In the genomic region with DNA sequence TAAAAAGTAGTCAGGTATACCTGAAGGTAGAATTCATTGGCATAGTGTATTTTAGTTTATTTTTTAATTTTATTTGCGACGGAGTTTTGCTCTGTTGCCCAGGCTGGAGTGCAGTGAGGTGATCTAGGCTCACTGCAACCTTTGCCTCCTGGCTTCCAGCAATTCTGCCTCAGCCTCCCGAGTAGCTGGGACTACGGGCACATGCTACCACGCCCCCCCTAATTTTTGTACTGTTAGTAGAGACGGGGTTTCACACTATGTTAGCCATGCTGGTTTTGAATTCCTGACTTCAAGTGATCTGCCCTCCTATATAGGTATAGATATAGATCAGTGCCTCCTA, we compare ENCODE assay signal across 9 cellular contexts.
DNase-seq lines count a peak whose midpoint lies in the region; ATAC-seq and TF ChIP-seq lines count a peak whose summit lies in the region.
"Had no signal": no experiment of that assay in that cellular context is flagged by ENCODE, and none has a peak within 500 bp of the region (broad histone marks: within the 10 kb centered on the region; RNA-seq: fewer than 3 reads in every experiment).

No MANE protein-coding gene starts in this region.

- ATAC-seq in activated CD4-positive, alpha-beta T cell treated with anti-CD3 and anti-CD28 coated beads for 36 hours: no peak
- no peak for ATAC-seq in esophagus mucosa

- peak overlapping the region; percentile 92 for H3K9ac ChIP-seq in OCI-LY1 (ENCODE audit: low read length)

- DNase-seq in activated CD4-positive, alpha-beta T cell treated with anti-CD3 and anti-CD28 coated beads for 36 hours: peak; percentile 26
- no peak for DNase-seq in activated CD4-positive, alpha-beta T cell treated with anti-CD3 and anti-CD28 coated beads for 48 hours
- DNase-seq in epithelial cell of proximal tubule (ENCODE audit: low read depth) (no peak), GM19240 (ENCODE audit: insufficient read length, low spot score) (no peak), NCI-H526 (lab: John Stamatoyannopoulos, UW) (no peak)
- DNase-seq: NCI-H187 had no signal

- H2AFZ ChIP-seq in OCI-LY1 (ENCODE audit: low read length): no peak overlapping the region

- H3K27ac ChIP-seq in OCI-LY1 (ENCODE audit: low read depth, low read length, poor library complexity, severe bottlenecking) (peak overlapping the region; percentile 99), skin epidermis (peak overlapping the region in 8 of 21 experiments; percentile 88 to 94 (median 91))

- H3K27ac Mint-ChIP-seq in activated CD4-positive, alpha-beta T cell treated with anti-CD3 and anti-CD28 coated beads for 36 hours: no peak overlapping the region

- H3K4me3 ChIP-seq in OCI-LY1 (ENCODE audit: low read depth, low read length, poor library complexity, severe bottlenecking) (peak overlapping the region; percentile 75), epithelial cell of proximal tubule (ENCODE audit: low read depth, low read length) (peak overlapping the region; percentile 79), skin epidermis (peak overlapping the region in 4 of 7 experiments; percentile 61 to 83 (median 69))

- H3K79me2 ChIP-seq in OCI-LY1 (ENCODE audit: insufficient read depth, low read length): no peaks in the 10 kb centered on the region

- H3K4me1 ChIP-seq in OCI-LY1 (ENCODE audit: insufficient read depth, low read length, severe bottlenecking): peaks cover 76% of the 10 kb centered on the region

- H3K4me1 Mint-ChIP-seq in activated CD4-positive, alpha-beta T cell treated with anti-CD3 and anti-CD28 coated beads for 36 hours: peaks cover 21% of the 10 kb centered on the region

- H3K36me3 ChIP-seq in OCI-LY1 (ENCODE audit: insufficient read depth, low read length): no peaks in the 10 kb centered on the region

- no peaks in the 10 kb centered on the region for H3K9me3 Mint-ChIP-seq in activated CD4-positive, alpha-beta T cell treated with anti-CD3 and anti-CD28 coated beads for 36 hours (ENCODE audit: low read depth)

- no peaks in the 10 kb centered on the region for H3K27me3 ChIP-seq in OCI-LY1 (ENCODE audit: insufficient read depth, low read length)

- no peaks in the 10 kb centered on the region for H3K27me3 Mint-ChIP-seq in activated CD4-positive, alpha-beta T cell treated with anti-CD3 and anti-CD28 coated beads for 36 hours

- H4K20me1 ChIP-seq in OCI-LY1 (ENCODE audit: insufficient read depth, low read length): no peaks in the 10 kb centered on the region

- peak overlapping the region; percentile 80 for H3K4me2 ChIP-seq in OCI-LY1 (ENCODE audit: low read length)

- CTCF ChIA-PET in activated CD4-positive, alpha-beta T cell treated with anti-CD3 and anti-CD28 coated beads for 36 hours (lab: Charles Lee): interaction anchor here (0.8 to 2.8 kb wide), 4 partner anchors 9 to 17 kb away, joined by 3 to 15 read pairs (median 6); a partner anchor contains a TSS

- H3K9me2 ChIP-seq in OCI-LY1 (ENCODE audit: low read depth, low read length): no peaks in the 10 kb centered on the region

- H3K4me3 Mint-ChIP-seq in activated CD4-positive, alpha-beta T cell treated with anti-CD3 and anti-CD28 coated beads for 36 hours: no peak overlapping the region

- H3K9me3 ChIP-seq in OCI-LY1 (ENCODE audit: low read length): no peaks in the 10 kb centered on the region

- peaks cover 3% of the 10 kb centered on the region for H3K36me3 Mint-ChIP-seq in activated CD4-positive, alpha-beta T cell treated with anti-CD3 and anti-CD28 coated beads for 36 hours (ENCODE audit: low read depth)

- peaks cover 40% of the 10 kb centered on the region for H3F3A ChIP-seq in OCI-LY1 (ENCODE audit: insufficient read depth, low read length)

- POLR2A ChIA-PET in activated CD4-positive, alpha-beta T cell treated with anti-CD3 and anti-CD28 coated beads for 36 hours (lab: Charles Lee): interaction anchor here (0.6 to 6.4 kb wide), 16 partner anchors 8 to 1101 kb away, joined by 3 to 368 read pairs (median 10); a partner anchor contains a TSS

- intact Hi-C loops in activated CD4-positive, alpha-beta T cell treated with anti-CD3 and anti-CD28 coated beads for 36 hours (cut with DNase I, micrococcal nuclease): loop anchor here in 1 of 2 experiments (5.0 to 10.0 kb wide), 3 partner anchors 857 to 1720 kb away; a partner anchor contains a TSS

- no peak for TF ChIP-seq CTCF in OCI-LY1 (IDR thresholded peaks at IDR 0.05; ENCODE audit: low read length)
- no peak for TF ChIP-seq CTCF in epithelial cell of proximal tubule (conservative IDR thresholded peaks at IDR 0.05; ENCODE audit: low read depth, low read length)
